ENCODE assay signal across 1 cellular context in the genomic region with DNA sequence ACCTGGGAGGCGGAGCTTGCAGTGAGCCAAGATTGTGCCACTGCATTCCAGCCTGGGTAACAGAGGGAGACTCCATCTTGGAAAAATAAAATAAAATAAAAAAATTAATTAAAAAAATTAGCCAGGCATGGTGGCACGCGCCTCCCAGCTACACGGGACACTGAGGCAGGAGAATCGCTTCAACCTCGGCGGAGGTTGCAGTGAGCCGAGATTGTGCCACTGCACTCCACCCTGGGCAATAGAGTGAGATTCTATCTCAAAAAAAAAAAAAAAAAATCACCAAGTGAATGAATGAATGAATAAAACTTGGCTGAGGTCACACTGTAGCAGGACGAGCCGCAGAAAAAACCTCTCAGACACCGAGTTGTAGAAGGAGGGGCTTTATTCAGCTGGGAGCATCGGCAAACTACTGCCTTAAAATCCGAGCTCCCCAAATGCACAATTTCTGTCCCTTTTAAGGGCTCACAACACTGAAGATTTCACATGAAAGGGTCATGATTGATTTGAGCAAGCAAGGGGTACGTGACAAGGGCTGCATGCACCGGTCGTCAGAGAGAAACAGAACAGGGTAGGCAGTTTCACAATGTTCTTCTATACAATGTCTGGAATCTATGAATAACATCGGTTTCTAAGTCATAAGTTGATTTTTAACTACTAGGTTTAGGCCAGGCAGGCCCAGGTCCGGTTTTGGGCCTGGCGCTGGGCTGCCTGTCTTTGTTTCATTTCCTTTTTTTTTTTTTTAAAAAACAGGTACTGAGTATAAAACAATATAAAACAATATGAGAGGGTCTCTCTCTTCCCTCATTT. TPM values are rescaled to one million over a fixed set of nuclear protein-coding genes. Genes with fewer than 3 reads are reported as not detected.
"Had no signal": no experiment of that assay in that cellular context is flagged by ENCODE, and none has a peak within 500 bp of the region (broad histone marks: within the 10 kb centered on the region; RNA-seq: fewer than 3 reads in every experiment).

No MANE protein-coding gene starts in this region.

RNA-seq across cellular contexts. Expression of a gene that starts 5.3 kb away (rescaled TPM):
- total RNA-seq: natural killer cell treated with Interleukin-12 subunit alpha and Interleukin-12 subunit beta and Interleukin-15 and Interleukin-18, amount 100 ng/mL, for 72 hours had no signal
